ENCODE assay signal across 16 cellular contexts in genomic region chr13:46495647-46496046, GRCh38.
"Had no signal": no experiment of that assay in that cellular context is flagged by ENCODE, and none has a peak within 500 bp of the region (broad histone marks: within the 10 kb centered on the region; RNA-seq: fewer than 3 reads in every experiment).

No MANE protein-coding gene starts in this region.

- H3K4me1 ChIP-seq: gastrocnemius medialis, right atrium auricular region had no signal

- H3K27me3 ChIP-seq: gastrocnemius medialis, right atrium auricular region had no signal

- ATAC-seq: activated T-cell treated with anti-CD3 and anti-CD28 coated beads, Interleukin-2, amount 50 U/mL, for 72 hours; gastrocnemius medialis; stimulated activated memory B cell treated with anti-CD40 and anti-IgM and Interleukin-4, amounts not matched to agents 10 μg/mL and 1 μg/mL and 100 μg/mL, for 72 hours had no signal

- H3K9me3 ChIP-seq: gastrocnemius medialis, right atrium auricular region had no signal

- H3K36me3 ChIP-seq: gastrocnemius medialis, right atrium auricular region had no signal

- DNase-seq: activated CD4-positive, alpha-beta memory T cell treated with anti-CD3 and anti-CD28 coated beads, Interleukin-2, amount 10 ng/mL, durations not matched to agents 7 days and 5 days; activated CD4-positive, CD25-positive, alpha-beta regulatory T cell treated with anti-CD3 and anti-CD28 coated beads, Interleukin-2, amount 50 U/mL, for 72 hours; activated gamma-delta T cell treated with Interleukin-2 at 50 U/mL for 16 hours; activated naive CD8-positive, alpha-beta T cell treated with anti-CD3 and anti-CD28 coated beads for 36 hours; activated T-cell treated with anti-CD3 and anti-CD28 coated beads, Interleukin-2, amount 50 U/mL, for 72 hours; central memory CD4-positive, alpha-beta T cell; cortex of kidney; effector CD8-positive, alpha-beta T cell; gastrocnemius medialis; kidney; midbrain; naive B cell had no signal

- H3K4me3 ChIP-seq: gastrocnemius medialis, right atrium auricular region had no signal

- H3K27ac ChIP-seq: epithelial cell of prostate, gastrocnemius medialis, right atrium auricular region had no signal

- FAIRE-seq: astrocyte, kidney had no signal
